ENCODE assay signal across 8 cellular contexts in genomic region chr3:186277268-186277909, GRCh38.
DNase-seq lines count a peak whose midpoint lies in the region; ATAC-seq and TF ChIP-seq lines count a peak whose summit lies in the region.

No MANE protein-coding gene starts in this region.

- intact Hi-C loops in ascending aorta (cut with DNase I) (no loop called here), vagina (cut with DNase I) (loop anchor here (10.0 kb wide), 1 partner anchor 293 kb away; no protein-coding TSS in a partner anchor)

- peaks cover 0 to 4% of the 10 kb centered on the region in 2 donors for H3K4me1 ChIP-seq in ascending aorta
- no peaks in the 10 kb centered on the region for H3K4me1 ChIP-seq in vagina

- H3K36me3 ChIP-seq in ascending aorta (peaks cover 0 to 6% of the 10 kb centered on the region in 2 donors), vagina (no peaks in the 10 kb centered on the region)

- no peak for DNase-seq in activated naive CD4-positive, alpha-beta T cell treated with anti-CD3 and anti-CD28 coated beads, Interleukin-2, amount 50 U/mL, for 72 hours (ENCODE audit: low spot score in 2 of 2)
- DNase-seq in ascending aorta (ENCODE audit: low spot score in 2 of 2) (peak in 1 of 2 donors; percentile 0), inferior parietal cortex (ENCODE audit: extremely low spot score) (peak; percentile 66), vagina (ENCODE audit: extremely low spot score in 2 of 2) (no peak), DMS79 (lab: John Stamatoyannopoulos, UW) (no peak), NCI-H1694 (lab: John Stamatoyannopoulos, UW) (no peak)
- no peak for DNase-seq in activated CD4-positive, alpha-beta T cell treated with anti-CD3 and anti-CD28 coated beads for 48 hours

- H3K9me3 ChIP-seq in ascending aorta (no peaks in the 10 kb centered on the region), vagina (no peaks in the 10 kb centered on the region)

- H3K4me3 ChIP-seq in ascending aorta (no peak overlapping the region), vagina (no peak overlapping the region)

- H3K27ac ChIP-seq in ascending aorta (no peak overlapping the region), vagina (no peak overlapping the region)

- H3K36me3 Mint-ChIP-seq in activated naive CD4-positive, alpha-beta T cell treated with anti-CD3 and anti-CD28 coated beads, Interleukin-2, amount 50 U/mL, for 24 hours, result no peaks in the 10 kb centered on the region
- H3K36me3 Mint-ChIP-seq in activated naive CD4-positive, alpha-beta T cell treated with anti-CD3 and anti-CD28 coated beads, Interleukin-2, amount 50 U/mL, for 72 hours, result no peaks in the 10 kb centered on the region

- H3K9me3 Mint-ChIP-seq in activated naive CD4-positive, alpha-beta T cell treated with anti-CD3 and anti-CD28 coated beads, Interleukin-2, amount 50 U/mL, for 24 hours, result no peaks in the 10 kb centered on the region
- H3K9me3 Mint-ChIP-seq in activated naive CD4-positive, alpha-beta T cell treated with anti-CD3 and anti-CD28 coated beads, Interleukin-2, amount 50 U/mL, for 72 hours, result no peaks in the 10 kb centered on the region

- H3K27me3 Mint-ChIP-seq in activated naive CD4-positive, alpha-beta T cell treated with anti-CD3 and anti-CD28 coated beads, Interleukin-2, amount 50 U/mL, for 24 hours, result peaks cover 10% of the 10 kb centered on the region

- H3K4me1 Mint-ChIP-seq in activated naive CD4-positive, alpha-beta T cell treated with anti-CD3 and anti-CD28 coated beads, Interleukin-2, amount 50 U/mL, for 24 hours, result no peaks in the 10 kb centered on the region

- no peak for TF ChIP-seq POLR2A in vagina (IDR thresholded peaks at IDR 0.05)

- H3K27ac Mint-ChIP-seq in activated naive CD4-positive, alpha-beta T cell treated with anti-CD3 and anti-CD28 coated beads, Interleukin-2, amount 50 U/mL, for 24 hours, result peak overlapping the region; percentile 38
- no peak overlapping the region for H3K27ac Mint-ChIP-seq in activated naive CD4-positive, alpha-beta T cell treated with anti-CD3 and anti-CD28 coated beads, Interleukin-2, amount 50 U/mL, for 72 hours

- no peak for ATAC-seq in activated naive CD4-positive, alpha-beta T cell treated with anti-CD3 and anti-CD28 coated beads, Interleukin-2, amount 50 U/mL, for 72 hours

- TF ChIP-seq CTCF in ascending aorta (IDR thresholded peaks at IDR 0.05) (peak; percentile 16 to 42 (median 27)), vagina (IDR thresholded peaks at IDR 0.05) (peak in 2 of 3 experiments; percentile 30 to 42)

- H3K27me3 ChIP-seq in ascending aorta, result no peaks in the 10 kb centered on the region
- no peaks in the 10 kb centered on the region for H3K27me3 ChIP-seq in vagina

- H3K4me3 Mint-ChIP-seq in activated naive CD4-positive, alpha-beta T cell treated with anti-CD3 and anti-CD28 coated beads, Interleukin-2, amount 50 U/mL, for 24 hours, result no peak overlapping the region
